In genomic region chr16:89105599-89106151, GRCh38 we compare ENCODE assay signal across 2 cellular contexts.
TF ChIP-seq lines count a peak whose summit lies in the region.

No MANE protein-coding gene starts in this region.

TF ChIP-seq in K562, 482 proteins besides CTCF, POLR2A, EP300 and RAD21:
- TF ChIP-seq MAFG (tag; conservative IDR thresholded peaks at IDR 0.05) (no peak), POLR2G (IDR thresholded peaks at IDR 0.05; ENCODE audit: low read depth, low read length) (peak; percentile 58; the same call in 1 of the 2 replicates), CBX8 (IDR thresholded peaks at IDR 0.05; ENCODE audit: borderline replicate concordance, extremely low read depth, low read depth, low read length, poor library complexity, severe bottlenecking) (no peak)

TF ChIP-seq in HepG2, 621 proteins besides CTCF, POLR2A, EP300 and RAD21:
- TF ChIP-seq CREM (IDR thresholded peaks at IDR 0.05), result no peak
- TF ChIP-seq CREM (CRISPR knock-in tag; IDR thresholded peaks at IDR 0.05), result no peak
- TF ChIP-seq ZNF678 (CRISPR knock-in tag; IDR thresholded peaks at IDR 0.05), result no peak
- no peak for TF ChIP-seq TCF12 (IDR thresholded peaks at IDR 0.05)
- TF ChIP-seq TCF12 (CRISPR knock-in tag; IDR thresholded peaks at IDR 0.05), result no peak
- TF ChIP-seq AGO2 (optimal IDR thresholded peaks at IDR 0.05; ENCODE audit: low read depth, low read length), result peak; percentile 82
- TF ChIP-seq NFE2 (CRISPR knock-in tag; IDR thresholded peaks at IDR 0.05), result no peak
